24 cellular contexts compared by ENCODE assay signal in genomic region chr2:2649109-2650072, GRCh38.
DNase-seq lines count a peak whose midpoint lies in the region; FAIRE-seq and TF ChIP-seq lines count a peak whose summit lies in the region.
"Had no signal": no experiment of that assay in that cellular context is flagged by ENCODE, and none has a peak within 500 bp of the region (broad histone marks: within the 10 kb centered on the region; RNA-seq: fewer than 3 reads in every experiment).

No MANE protein-coding gene starts in this region.

- H3K27me3 Mint-ChIP-seq in activated naive CD4-positive, alpha-beta T cell treated with anti-CD3 and anti-CD28 coated beads, Interleukin-2, amount 50 U/mL, for 24 hours, result no peaks in the 10 kb centered on the region
- H3K27me3 Mint-ChIP-seq in neural crest cell (ENCODE audit: low read depth), result peaks cover 3% of the 10 kb centered on the region
- H3K27me3 Mint-ChIP-seq in immature natural killer cell (ENCODE audit: low read depth in 3 of 3), result peaks cover 0 to 4% (median 2%) of the 10 kb centered on the region in 3 donors

- no peak for TF ChIP-seq POLR2A in sigmoid colon (IDR thresholded peaks at IDR 0.05)

- peaks cover 31% of the 10 kb centered on the region for H3K4me1 Mint-ChIP-seq in activated naive CD4-positive, alpha-beta T cell treated with anti-CD3 and anti-CD28 coated beads, Interleukin-2, amount 50 U/mL, for 24 hours
- no peaks in the 10 kb centered on the region for H3K4me1 Mint-ChIP-seq in neural crest cell
- H3K4me1 Mint-ChIP-seq in immature natural killer cell, result peaks cover 0 to 10% of the 10 kb centered on the region in 2 donors

- FAIRE-seq in kidney (lab: Jason Lieb, UNC), result no peak
- FAIRE-seq: D721Med, GM18507, K562 had no signal

- H3K9me3 ChIP-seq in kidney (ENCODE audit: control insufficient read depth in 1 of 2, low read length in 2 of 2) (no peaks in the 10 kb centered on the region), sigmoid colon (no peaks in the 10 kb centered on the region)
- H3K9me3 ChIP-seq: BLaER1, SJCRH30 had no signal

- intact Hi-C loops in kidney (cut with DNase I), result no loop called here
- intact Hi-C loops in sigmoid colon (cut with DNase I), result no loop called here

- H3K27ac Mint-ChIP-seq in activated naive CD4-positive, alpha-beta T cell treated with anti-CD3 and anti-CD28 coated beads, Interleukin-2, amount 50 U/mL, for 24 hours, result peak overlapping the region; percentile 69
- H3K27ac Mint-ChIP-seq in neural crest cell (ENCODE audit: unreplicated experiment), result peak overlapping the region; percentile 95
- no peak overlapping the region for H3K27ac Mint-ChIP-seq in immature natural killer cell
- H3K27ac Mint-ChIP-seq: CD4-positive, CD25-positive, alpha-beta regulatory T cell had no signal

- H3K27ac ChIP-seq in kidney (ENCODE audit: low read depth in 2 of 2, low read length in 2 of 2), result no peak overlapping the region
- no peak overlapping the region for H3K27ac ChIP-seq in sigmoid colon
- H3K27ac ChIP-seq: BLaER1, GM23248, SJCRH30 had no signal

- H3K9me3 Mint-ChIP-seq in activated naive CD4-positive, alpha-beta T cell treated with anti-CD3 and anti-CD28 coated beads, Interleukin-2, amount 50 U/mL, for 24 hours, result no peaks in the 10 kb centered on the region
- H3K9me3 Mint-ChIP-seq in neural crest cell (no peaks in the 10 kb centered on the region), immature natural killer cell (no peaks in the 10 kb centered on the region)
- H3K9me3 Mint-ChIP-seq: CD4-positive, CD25-positive, alpha-beta regulatory T cell had no signal

- no peaks in the 10 kb centered on the region for H3K4me1 ChIP-seq in kidney (ENCODE audit: control insufficient read depth in 1 of 2, insufficient read depth in 1 of 2, low read depth in 1 of 2, low read length in 2 of 2)
- no peaks in the 10 kb centered on the region for H3K4me1 ChIP-seq in sigmoid colon
- H3K4me1 ChIP-seq: SJCRH30 had no signal

- TF ChIP-seq EP300 in sigmoid colon (IDR thresholded peaks at IDR 0.05), result no peak

- TF ChIP-seq CTCF in kidney (IDR thresholded peaks at IDR 0.05; ENCODE audit: borderline replicate concordance, extremely low read depth, insufficient read depth), result no peak
- no peak for TF ChIP-seq CTCF in neural crest cell (conservative IDR thresholded peaks at IDR 0.05)
- TF ChIP-seq CTCF in sigmoid colon (IDR thresholded peaks at IDR 0.05), result no peak

- H3K4me3 ChIP-seq in kidney (ENCODE audit: low read length in 2 of 2), result no peak overlapping the region
- no peak overlapping the region for H3K4me3 ChIP-seq in sigmoid colon
- H3K4me3 ChIP-seq: BLaER1, GM23248, K562, SJCRH30 had no signal

- WGBS in sigmoid colon, 2 donors, result 86 to 89% methylated on average over 36 of the region's 36 CpGs

- no peaks in the 10 kb centered on the region for H3K36me3 Mint-ChIP-seq in activated naive CD4-positive, alpha-beta T cell treated with anti-CD3 and anti-CD28 coated beads, Interleukin-2, amount 50 U/mL, for 24 hours
- H3K36me3 Mint-ChIP-seq in neural crest cell (ENCODE audit: low read depth), result no peaks in the 10 kb centered on the region
- no peaks in the 10 kb centered on the region for H3K36me3 Mint-ChIP-seq in immature natural killer cell
- H3K36me3 Mint-ChIP-seq: CD4-positive, CD25-positive, alpha-beta regulatory T cell had no signal

- peaks cover 0 to 3% (median 0%) of the 10 kb centered on the region in 3 donors for H3K27me3 ChIP-seq in sigmoid colon
- H3K27me3 ChIP-seq: BLaER1, SJCRH30 had no signal

- H3K36me3 ChIP-seq in kidney (ENCODE audit: control insufficient read depth in 1 of 2, insufficient read depth in 2 of 2, low read length in 2 of 2), result no peaks in the 10 kb centered on the region
- H3K36me3 ChIP-seq in sigmoid colon, result no peaks in the 10 kb centered on the region
- H3K36me3 ChIP-seq: BLaER1, SJCRH30 had no signal

- no peak for DNase-seq in activated naive CD4-positive, alpha-beta T cell treated with anti-CD3 and anti-CD28 coated beads, Interleukin-2, amount 50 U/mL, for 16 hours
- DNase-seq in kidney (peak; percentile 53), neural crest cell (ENCODE audit: low read depth, low spot score) (no peak), sigmoid colon (peak; percentile 41), immature natural killer cell (no peak), SIG-M5 treated with dmso at 0.1 percent for 504 hours (lab: John Stamatoyannopoulos, UW; ENCODE audit: unreplicated experiment) (no peak), putamen (ENCODE audit: low spot score) (no peak)
- DNase-seq: CD4-positive, CD25-positive, alpha-beta regulatory T cell; GM23248; H7; Kasumi-1; NCI-H1105 treated with DMSO at 0.1 percent for 48 hours; NCI-H2029; NCI-H446; NCI-H526; NCI-H82; NK-92 treated with Interleukin-12 subunit alpha and Interleukin-12 subunit beta, amount 100 ng/mL, for 24 hours; PC-3; SJCRH30 had no signal

- no peak overlapping the region for H3K9ac ChIP-seq in kidney (ENCODE audit: low read length in 2 of 2)
- H3K9ac ChIP-seq: BLaER1, GM23248 had no signal

- no peak overlapping the region for H3K4me3 Mint-ChIP-seq in activated naive CD4-positive, alpha-beta T cell treated with anti-CD3 and anti-CD28 coated beads, Interleukin-2, amount 50 U/mL, for 24 hours
- H3K4me3 Mint-ChIP-seq in neural crest cell, result no peak overlapping the region
- H3K4me3 Mint-ChIP-seq in immature natural killer cell, result no peak overlapping the region
- H3K4me3 Mint-ChIP-seq: CD4-positive, CD25-positive, alpha-beta regulatory T cell had no signal

Comparison
In these comparisons a context has a peak if more than half of its experiments do, and no peak if none do; other contexts are left out.
1. H3K27ac Mint-ChIP-seq: peak in activated naive CD4-positive, alpha-beta T cell treated with anti-CD3 and anti-CD28 coated beads, Interleukin-2, amount 50 U/mL, for 24 hours (single experiment) and neural crest cell (single experiment); none in immature natural killer cell (0 of 6).
2. DNase-seq: peak in kidney (single experiment) and sigmoid colon (single experiment); none in activated naive CD4-positive, alpha-beta T cell treated with anti-CD3 and anti-CD28 coated beads, Interleukin-2, amount 50 U/mL, for 16 hours (single experiment), neural crest cell (single experiment), immature natural killer cell (0 of 3), SIG-M5 treated with dmso at 0.1 percent for 504 hours (single experiment) and putamen (single experiment).